In the genomic region with DNA sequence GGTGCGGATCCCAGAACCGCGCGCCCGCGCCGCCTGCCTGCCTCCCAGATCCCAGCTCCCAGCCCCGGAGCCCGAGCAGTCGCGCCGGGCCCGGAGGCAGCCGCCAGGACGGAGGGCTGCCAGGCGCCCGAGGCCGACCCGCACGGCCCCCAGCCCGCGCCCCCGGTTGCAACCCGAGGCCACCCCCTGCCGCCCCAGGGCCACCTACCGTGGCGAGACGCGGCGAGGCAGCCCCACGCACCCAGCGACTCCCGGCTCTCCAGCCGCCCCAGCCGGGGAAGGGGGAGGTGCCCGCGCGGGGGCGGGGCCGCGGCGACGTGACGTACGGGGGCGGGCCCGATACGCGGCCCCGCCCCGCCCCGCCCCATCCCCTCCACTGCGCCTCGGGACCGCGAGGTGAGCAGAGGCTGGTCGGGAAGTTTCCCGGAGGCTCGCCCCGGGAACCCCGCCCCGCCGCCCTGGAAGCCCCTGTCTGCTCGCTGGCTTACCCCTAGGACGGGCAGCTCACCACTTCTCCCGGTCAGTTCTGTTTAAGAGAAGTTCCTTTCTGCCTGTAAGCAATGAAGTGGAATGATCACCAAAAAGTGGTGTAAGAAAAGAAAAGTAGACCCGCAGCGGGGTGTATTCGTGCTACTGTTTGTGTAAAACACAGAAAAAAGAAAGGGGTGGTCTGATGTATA, we compare ENCODE assay signal across 1 cellular context.
TF ChIP-seq lines count a peak whose summit lies in the region.

A gene (minus strand): TSS at position 288 of the 680 bp plus-strand sequence. CDS start 48,502 bp downstream, outside the sequence.

TF ChIP-seq in GM12878, 131 proteins besides CTCF, POLR2A, EP300 and RAD21 (continued from another document and continues in another):
- TF ChIP-seq, protein P1, sequence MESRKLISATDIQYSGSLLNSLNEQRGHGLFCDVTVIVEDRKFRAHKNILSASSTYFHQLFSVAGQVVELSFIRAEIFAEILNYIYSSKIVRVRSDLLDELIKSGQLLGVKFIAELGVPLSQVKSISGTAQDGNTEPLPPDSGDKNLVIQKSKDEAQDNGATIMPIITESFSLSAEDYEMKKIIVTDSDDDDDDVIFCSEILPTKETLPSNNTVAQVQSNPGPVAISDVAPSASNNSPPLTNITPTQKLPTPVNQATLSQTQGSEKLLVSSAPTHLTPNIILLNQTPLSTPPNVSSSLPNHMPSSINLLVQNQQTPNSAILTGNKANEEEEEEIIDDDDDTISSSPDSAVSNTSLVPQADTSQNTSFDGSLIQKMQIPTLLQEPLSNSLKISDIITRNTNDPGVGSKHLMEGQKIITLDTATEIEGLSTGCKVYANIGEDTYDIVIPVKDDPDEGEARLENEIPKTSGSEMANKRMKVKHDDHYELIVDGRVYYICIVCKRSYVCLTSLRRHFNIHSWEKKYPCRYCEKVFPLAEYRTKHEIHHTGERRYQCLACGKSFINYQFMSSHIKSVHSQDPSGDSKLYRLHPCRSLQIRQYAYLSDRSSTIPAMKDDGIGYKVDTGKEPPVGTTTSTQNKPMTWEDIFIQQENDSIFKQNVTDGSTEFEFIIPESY (IDR thresholded peaks at IDR 0.05) = no peak
- no peak; the same call in 1 of the 2 replicates for TF ChIP-seq BACH1 (IDR thresholded peaks at IDR 0.05; ENCODE audit: borderline replicate concordance)
- TF ChIP-seq SIN3A (IDR thresholded peaks at IDR 0.05; ENCODE audit: low read depth, low read length) = 0 out of 2 replicates have a peak, but pooled peaks have one; percentile 36
- no peak for TF ChIP-seq NFXL1 (IDR thresholded peaks at IDR 0.05; ENCODE audit: borderline replicate concordance)
- no peak for TF ChIP-seq BMI1 (IDR thresholded peaks at IDR 0.05; ENCODE audit: borderline replicate concordance)
- no peak for TF ChIP-seq NFYA (IDR thresholded peaks at IDR 0.05; ENCODE audit: borderline replicate concordance, low read depth, low read length)
- no peak for TF ChIP-seq TCF7 (IDR thresholded peaks at IDR 0.05; ENCODE audit: borderline replicate concordance)
- TF ChIP-seq PAX8 (IDR thresholded peaks at IDR 0.05) = no peak
- peak; percentile 54 for TF ChIP-seq SP1 (IDR thresholded peaks at IDR 0.05; ENCODE audit: low read depth, low read length)
- TF ChIP-seq, protein P2, sequence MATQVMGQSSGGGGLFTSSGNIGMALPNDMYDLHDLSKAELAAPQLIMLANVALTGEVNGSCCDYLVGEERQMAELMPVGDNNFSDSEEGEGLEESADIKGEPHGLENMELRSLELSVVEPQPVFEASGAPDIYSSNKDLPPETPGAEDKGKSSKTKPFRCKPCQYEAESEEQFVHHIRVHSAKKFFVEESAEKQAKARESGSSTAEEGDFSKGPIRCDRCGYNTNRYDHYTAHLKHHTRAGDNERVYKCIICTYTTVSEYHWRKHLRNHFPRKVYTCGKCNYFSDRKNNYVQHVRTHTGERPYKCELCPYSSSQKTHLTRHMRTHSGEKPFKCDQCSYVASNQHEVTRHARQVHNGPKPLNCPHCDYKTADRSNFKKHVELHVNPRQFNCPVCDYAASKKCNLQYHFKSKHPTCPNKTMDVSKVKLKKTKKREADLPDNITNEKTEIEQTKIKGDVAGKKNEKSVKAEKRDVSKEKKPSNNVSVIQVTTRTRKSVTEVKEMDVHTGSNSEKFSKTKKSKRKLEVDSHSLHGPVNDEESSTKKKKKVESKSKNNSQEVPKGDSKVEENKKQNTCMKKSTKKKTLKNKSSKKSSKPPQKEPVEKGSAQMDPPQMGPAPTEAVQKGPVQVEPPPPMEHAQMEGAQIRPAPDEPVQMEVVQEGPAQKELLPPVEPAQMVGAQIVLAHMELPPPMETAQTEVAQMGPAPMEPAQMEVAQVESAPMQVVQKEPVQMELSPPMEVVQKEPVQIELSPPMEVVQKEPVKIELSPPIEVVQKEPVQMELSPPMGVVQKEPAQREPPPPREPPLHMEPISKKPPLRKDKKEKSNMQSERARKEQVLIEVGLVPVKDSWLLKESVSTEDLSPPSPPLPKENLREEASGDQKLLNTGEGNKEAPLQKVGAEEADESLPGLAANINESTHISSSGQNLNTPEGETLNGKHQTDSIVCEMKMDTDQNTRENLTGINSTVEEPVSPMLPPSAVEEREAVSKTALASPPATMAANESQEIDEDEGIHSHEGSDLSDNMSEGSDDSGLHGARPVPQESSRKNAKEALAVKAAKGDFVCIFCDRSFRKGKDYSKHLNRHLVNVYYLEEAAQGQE (IDR thresholded peaks at IDR 0.05; ENCODE audit: low read depth, low read length) = no peak
- TF ChIP-seq, protein P3, sequence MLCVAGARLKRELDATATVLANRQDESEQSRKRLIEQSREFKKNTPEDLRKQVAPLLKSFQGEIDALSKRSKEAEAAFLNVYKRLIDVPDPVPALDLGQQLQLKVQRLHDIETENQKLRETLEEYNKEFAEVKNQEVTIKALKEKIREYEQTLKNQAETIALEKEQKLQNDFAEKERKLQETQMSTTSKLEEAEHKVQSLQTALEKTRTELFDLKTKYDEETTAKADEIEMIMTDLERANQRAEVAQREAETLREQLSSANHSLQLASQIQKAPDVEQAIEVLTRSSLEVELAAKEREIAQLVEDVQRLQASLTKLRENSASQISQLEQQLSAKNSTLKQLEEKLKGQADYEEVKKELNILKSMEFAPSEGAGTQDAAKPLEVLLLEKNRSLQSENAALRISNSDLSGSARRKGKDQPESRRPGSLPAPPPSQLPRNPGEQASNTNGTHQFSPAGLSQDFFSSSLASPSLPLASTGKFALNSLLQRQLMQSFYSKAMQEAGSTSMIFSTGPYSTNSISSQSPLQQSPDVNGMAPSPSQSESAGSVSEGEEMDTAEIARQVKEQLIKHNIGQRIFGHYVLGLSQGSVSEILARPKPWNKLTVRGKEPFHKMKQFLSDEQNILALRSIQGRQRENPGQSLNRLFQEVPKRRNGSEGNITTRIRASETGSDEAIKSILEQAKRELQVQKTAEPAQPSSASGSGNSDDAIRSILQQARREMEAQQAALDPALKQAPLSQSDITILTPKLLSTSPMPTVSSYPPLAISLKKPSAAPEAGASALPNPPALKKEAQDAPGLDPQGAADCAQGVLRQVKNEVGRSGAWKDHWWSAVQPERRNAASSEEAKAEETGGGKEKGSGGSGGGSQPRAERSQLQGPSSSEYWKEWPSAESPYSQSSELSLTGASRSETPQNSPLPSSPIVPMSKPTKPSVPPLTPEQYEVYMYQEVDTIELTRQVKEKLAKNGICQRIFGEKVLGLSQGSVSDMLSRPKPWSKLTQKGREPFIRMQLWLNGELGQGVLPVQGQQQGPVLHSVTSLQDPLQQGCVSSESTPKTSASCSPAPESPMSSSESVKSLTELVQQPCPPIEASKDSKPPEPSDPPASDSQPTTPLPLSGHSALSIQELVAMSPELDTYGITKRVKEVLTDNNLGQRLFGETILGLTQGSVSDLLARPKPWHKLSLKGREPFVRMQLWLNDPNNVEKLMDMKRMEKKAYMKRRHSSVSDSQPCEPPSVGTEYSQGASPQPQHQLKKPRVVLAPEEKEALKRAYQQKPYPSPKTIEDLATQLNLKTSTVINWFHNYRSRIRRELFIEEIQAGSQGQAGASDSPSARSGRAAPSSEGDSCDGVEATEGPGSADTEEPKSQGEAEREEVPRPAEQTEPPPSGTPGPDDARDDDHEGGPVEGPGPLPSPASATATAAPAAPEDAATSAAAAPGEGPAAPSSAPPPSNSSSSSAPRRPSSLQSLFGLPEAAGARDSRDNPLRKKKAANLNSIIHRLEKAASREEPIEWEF (IDR thresholded peaks at IDR 0.05; ENCODE audit: insufficient replicate concordance, low read depth, low read length) = no peak
- no peak for TF ChIP-seq CBX5 (IDR thresholded peaks at IDR 0.05; ENCODE audit: low read depth)
- TF ChIP-seq CREB1 (IDR thresholded peaks at IDR 0.05; ENCODE audit: low read depth) = peak; percentile 32; the same call in 1 of the 2 replicates
- peak; percentile 84 for TF ChIP-seq TAF1 (IDR thresholded peaks at IDR 0.05; ENCODE audit: borderline replicate concordance, low read depth, low read length)
- TF ChIP-seq, protein P4, sequence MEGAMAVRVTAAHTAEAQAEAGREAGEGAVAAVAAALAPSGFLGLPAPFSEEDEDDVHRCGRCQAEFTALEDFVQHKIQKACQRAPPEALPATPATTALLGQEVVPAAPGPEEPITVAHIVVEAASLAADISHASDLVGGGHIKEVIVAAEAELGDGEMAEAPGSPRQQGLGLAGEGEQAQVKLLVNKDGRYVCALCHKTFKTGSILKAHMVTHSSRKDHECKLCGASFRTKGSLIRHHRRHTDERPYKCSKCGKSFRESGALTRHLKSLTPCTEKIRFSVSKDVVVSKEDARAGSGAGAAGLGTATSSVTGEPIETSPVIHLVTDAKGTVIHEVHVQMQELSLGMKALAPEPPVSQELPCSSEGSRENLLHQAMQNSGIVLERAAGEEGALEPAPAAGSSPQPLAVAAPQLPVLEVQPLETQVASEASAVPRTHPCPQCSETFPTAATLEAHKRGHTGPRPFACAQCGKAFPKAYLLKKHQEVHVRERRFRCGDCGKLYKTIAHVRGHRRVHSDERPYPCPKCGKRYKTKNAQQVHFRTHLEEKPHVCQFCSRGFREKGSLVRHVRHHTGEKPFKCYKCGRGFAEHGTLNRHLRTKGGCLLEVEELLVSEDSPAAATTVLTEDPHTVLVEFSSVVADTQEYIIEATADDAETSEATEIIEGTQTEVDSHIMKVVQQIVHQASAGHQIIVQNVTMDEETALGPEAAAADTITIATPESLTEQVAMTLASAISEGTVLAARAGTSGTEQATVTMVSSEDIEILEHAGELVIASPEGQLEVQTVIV (IDR thresholded peaks at IDR 0.05; ENCODE audit: borderline replicate concordance, partially characterized antibody) = no peak
- TF ChIP-seq, protein P5, sequence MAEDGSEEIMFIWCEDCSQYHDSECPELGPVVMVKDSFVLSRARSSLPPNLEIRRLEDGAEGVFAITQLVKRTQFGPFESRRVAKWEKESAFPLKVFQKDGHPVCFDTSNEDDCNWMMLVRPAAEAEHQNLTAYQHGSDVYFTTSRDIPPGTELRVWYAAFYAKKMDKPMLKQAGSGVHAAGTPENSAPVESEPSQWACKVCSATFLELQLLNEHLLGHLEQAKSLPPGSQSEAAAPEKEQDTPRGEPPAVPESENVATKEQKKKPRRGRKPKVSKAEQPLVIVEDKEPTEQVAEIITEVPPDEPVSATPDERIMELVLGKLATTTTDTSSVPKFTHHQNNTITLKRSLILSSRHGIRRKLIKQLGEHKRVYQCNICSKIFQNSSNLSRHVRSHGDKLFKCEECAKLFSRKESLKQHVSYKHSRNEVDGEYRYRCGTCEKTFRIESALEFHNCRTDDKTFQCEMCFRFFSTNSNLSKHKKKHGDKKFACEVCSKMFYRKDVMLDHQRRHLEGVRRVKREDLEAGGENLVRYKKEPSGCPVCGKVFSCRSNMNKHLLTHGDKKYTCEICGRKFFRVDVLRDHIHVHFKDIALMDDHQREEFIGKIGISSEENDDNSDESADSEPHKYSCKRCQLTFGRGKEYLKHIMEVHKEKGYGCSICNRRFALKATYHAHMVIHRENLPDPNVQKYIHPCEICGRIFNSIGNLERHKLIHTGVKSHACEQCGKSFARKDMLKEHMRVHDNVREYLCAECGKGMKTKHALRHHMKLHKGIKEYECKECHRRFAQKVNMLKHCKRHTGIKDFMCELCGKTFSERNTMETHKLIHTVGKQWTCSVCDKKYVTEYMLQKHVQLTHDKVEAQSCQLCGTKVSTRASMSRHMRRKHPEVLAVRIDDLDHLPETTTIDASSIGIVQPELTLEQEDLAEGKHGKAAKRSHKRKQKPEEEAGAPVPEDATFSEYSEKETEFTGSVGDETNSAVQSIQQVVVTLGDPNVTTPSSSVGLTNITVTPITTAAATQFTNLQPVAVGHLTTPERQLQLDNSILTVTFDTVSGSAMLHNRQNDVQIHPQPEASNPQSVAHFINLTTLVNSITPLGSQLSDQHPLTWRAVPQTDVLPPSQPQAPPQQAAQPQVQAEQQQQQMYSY (CRISPR knock-in tag; IDR thresholded peaks at IDR 0.05) = no peak
- TF ChIP-seq, protein P6, sequence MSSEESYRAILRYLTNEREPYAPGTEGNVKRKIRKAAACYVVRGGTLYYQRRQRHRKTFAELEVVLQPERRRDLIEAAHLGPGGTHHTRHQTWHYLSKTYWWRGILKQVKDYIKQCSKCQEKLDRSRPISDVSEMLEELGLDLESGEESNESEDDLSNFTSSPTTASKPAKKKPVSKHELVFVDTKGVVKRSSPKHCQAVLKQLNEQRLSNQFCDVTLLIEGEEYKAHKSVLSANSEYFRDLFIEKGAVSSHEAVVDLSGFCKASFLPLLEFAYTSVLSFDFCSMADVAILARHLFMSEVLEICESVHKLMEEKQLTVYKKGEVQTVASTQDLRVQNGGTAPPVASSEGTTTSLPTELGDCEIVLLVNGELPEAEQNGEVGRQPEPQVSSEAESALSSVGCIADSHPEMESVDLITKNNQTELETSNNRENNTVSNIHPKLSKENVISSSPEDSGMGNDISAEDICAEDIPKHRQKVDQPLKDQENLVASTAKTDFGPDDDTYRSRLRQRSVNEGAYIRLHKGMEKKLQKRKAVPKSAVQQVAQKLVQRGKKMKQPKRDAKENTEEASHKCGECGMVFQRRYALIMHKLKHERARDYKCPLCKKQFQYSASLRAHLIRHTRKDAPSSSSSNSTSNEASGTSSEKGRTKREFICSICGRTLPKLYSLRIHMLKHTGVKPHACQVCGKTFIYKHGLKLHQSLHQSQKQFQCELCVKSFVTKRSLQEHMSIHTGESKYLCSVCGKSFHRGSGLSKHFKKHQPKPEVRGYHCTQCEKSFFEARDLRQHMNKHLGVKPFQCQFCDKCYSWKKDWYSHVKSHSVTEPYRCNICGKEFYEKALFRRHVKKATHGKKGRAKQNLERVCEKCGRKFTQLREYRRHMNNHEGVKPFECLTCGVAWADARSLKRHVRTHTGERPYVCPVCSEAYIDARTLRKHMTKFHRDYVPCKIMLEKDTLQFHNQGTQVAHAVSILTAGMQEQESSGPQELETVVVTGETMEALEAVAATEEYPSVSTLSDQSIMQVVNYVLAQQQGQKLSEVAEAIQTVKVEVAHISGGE (CRISPR knock-in tag; IDR thresholded peaks at IDR 0.05) = no peak
- TF ChIP-seq RCOR1 (conservative IDR thresholded peaks at IDR 0.05; ENCODE audit: low read depth, low read length) = no peak
- TF ChIP-seq, protein P7, sequence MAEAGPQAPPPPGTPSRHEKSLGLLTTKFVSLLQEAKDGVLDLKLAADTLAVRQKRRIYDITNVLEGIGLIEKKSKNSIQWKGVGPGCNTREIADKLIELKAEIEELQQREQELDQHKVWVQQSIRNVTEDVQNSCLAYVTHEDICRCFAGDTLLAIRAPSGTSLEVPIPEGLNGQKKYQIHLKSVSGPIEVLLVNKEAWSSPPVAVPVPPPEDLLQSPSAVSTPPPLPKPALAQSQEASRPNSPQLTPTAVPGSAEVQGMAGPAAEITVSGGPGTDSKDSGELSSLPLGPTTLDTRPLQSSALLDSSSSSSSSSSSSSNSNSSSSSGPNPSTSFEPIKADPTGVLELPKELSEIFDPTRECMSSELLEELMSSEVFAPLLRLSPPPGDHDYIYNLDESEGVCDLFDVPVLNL (IDR thresholded peaks at IDR 0.05; ENCODE audit: low read depth, low read length) = no peak
- TF ChIP-seq RB1 (IDR thresholded peaks at IDR 0.05; ENCODE audit: borderline replicate concordance) = no peak; the same call in 1 of the 2 replicates
- no peak for TF ChIP-seq ETV6 (conservative IDR thresholded peaks at IDR 0.05 in 1 of 2, IDR thresholded peaks at IDR 0.05 in 1 of 2; ENCODE audit: borderline replicate concordance in 1 of 2, low read depth in 1 of 2)
- TF ChIP-seq ESRRA (IDR thresholded peaks at IDR 0.05; ENCODE audit: low read length) = no peak
- TF ChIP-seq STAT3 (IDR thresholded peaks at IDR 0.05; ENCODE audit: low read depth, low read length) = no peak
- no peak for TF ChIP-seq JUND (IDR thresholded peaks at IDR 0.05; ENCODE audit: low read depth, low read length)
- peak; percentile 68; the same call in 1 of the 2 replicates for TF ChIP-seq TCF3 (IDR thresholded peaks at IDR 0.05; ENCODE audit: borderline replicate concordance, insufficient read depth, low read depth, low read length)
- TF ChIP-seq MYB (IDR thresholded peaks at IDR 0.05; ENCODE audit: borderline replicate concordance, low read depth, low read length) = no peak
- no peak for TF ChIP-seq FOS (IDR thresholded peaks at IDR 0.05; ENCODE audit: borderline replicate concordance, extremely low read depth, insufficient read length)
- peak; percentile 48; the same call in 1 of the 2 replicates for TF ChIP-seq CBFB (IDR thresholded peaks at IDR 0.05; ENCODE audit: low read depth)
